ENCODE assay signal across 19 cellular contexts in the genomic region with DNA sequence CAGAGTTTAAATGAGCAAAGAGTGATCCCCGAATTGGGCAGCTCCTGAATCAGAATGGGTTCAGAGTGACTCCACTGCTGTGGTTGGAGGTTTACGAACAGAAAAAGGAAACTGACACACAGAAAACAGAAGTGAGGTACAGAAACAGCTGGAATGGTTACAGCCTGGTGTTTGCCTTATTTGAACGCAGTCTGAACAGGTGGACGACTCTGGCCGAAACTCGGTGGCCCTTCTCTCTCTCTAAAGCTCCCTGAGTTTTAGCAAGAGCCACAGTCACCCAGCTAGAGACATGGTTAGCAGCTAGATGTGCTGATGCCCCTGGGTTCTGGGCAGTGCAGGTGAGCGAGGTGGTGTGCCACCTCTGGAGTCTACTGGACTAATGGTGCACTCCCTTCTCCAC. TPM values are rescaled to one million over a fixed set of nuclear protein-coding genes. Genes with fewer than 3 reads are reported as not detected.
DNase-seq lines count a peak whose midpoint lies in the region; ATAC-seq and TF ChIP-seq lines count a peak whose summit lies in the region.
"Had no signal": no experiment of that assay in that cellular context is flagged by ENCODE, and none has a peak within 500 bp of the region (broad histone marks: within the 10 kb centered on the region; RNA-seq: fewer than 3 reads in every experiment).

No MANE protein-coding gene starts in this region.

- peaks cover 42% of the 10 kb centered on the region for H3K36me3 Mint-ChIP-seq in WTC11
- H3K36me3 Mint-ChIP-seq in endodermal cell (ENCODE audit: low read depth), result peaks cover 71% of the 10 kb centered on the region
- H3K36me3 Mint-ChIP-seq in natural killer cell, result peaks cover 42% of the 10 kb centered on the region

- H2AFZ ChIP-seq in OCI-LY3 (ENCODE audit: low read depth, low read length), result no peak overlapping the region
- H2AFZ ChIP-seq: GM23248 had no signal

- no peaks in the 10 kb centered on the region for H3K79me2 ChIP-seq in OCI-LY3 (ENCODE audit: low read length)

- H3K4me1 ChIP-seq in OCI-LY3 (ENCODE audit: low read length), result peaks cover 8% of the 10 kb centered on the region
- no peaks in the 10 kb centered on the region for H3K4me1 ChIP-seq in endodermal cell (ENCODE audit: control insufficient read depth, insufficient read depth, low read length)
- no peaks in the 10 kb centered on the region for H3K4me1 ChIP-seq in transverse colon
- H3K4me1 ChIP-seq: BLaER1, Caco-2 had no signal

- no peak overlapping the region for H3K4me3 Mint-ChIP-seq in WTC11
- no peak overlapping the region for H3K4me3 Mint-ChIP-seq in endodermal cell
- no peak overlapping the region for H3K4me3 Mint-ChIP-seq in natural killer cell
- H3K4me3 Mint-ChIP-seq: B cell; CD4-positive, CD25-positive, alpha-beta regulatory T cell; CD8-positive, alpha-beta T cell had no signal

- H3K9ac ChIP-seq in OCI-LY3 (ENCODE audit: low read length) (no peak overlapping the region), endodermal cell (ENCODE audit: extremely low read depth, low read length, poor library complexity, severe bottlenecking) (no peak overlapping the region)
- H3K9ac ChIP-seq: BLaER1, GM23248 had no signal

- H3K4me1 Mint-ChIP-seq in WTC11, result no peaks in the 10 kb centered on the region
- H3K4me1 Mint-ChIP-seq in endodermal cell, result no peaks in the 10 kb centered on the region
- no peaks in the 10 kb centered on the region for H3K4me1 Mint-ChIP-seq in natural killer cell
- H3K4me1 Mint-ChIP-seq: B cell had no signal

- H3K4me3 ChIP-seq in OCI-LY3 (ENCODE audit: low read length) (no peak overlapping the region), endodermal cell (ENCODE audit: low read length) (no peak overlapping the region), transverse colon (no peak overlapping the region)
- H3K4me3 ChIP-seq: BLaER1, GM23248 had no signal

- POLR2A ChIA-PET in WTC11 (lab: Charles Lee), result no interaction called here

- H3K9me3 ChIP-seq in OCI-LY3 (ENCODE audit: insufficient read depth, low read length) (no peaks in the 10 kb centered on the region), endodermal cell (ENCODE audit: control insufficient read depth, low read length) (no peaks in the 10 kb centered on the region), transverse colon (no peaks in the 10 kb centered on the region)
- H3K9me3 ChIP-seq: BLaER1, Caco-2 had no signal

- H3K9me3 Mint-ChIP-seq in WTC11 (no peaks in the 10 kb centered on the region), endodermal cell (no peaks in the 10 kb centered on the region), natural killer cell (no peaks in the 10 kb centered on the region)
- H3K9me3 Mint-ChIP-seq: CD4-positive, CD25-positive, alpha-beta regulatory T cell; CD8-positive, alpha-beta T cell had no signal

- no peaks in the 10 kb centered on the region for H3K27me3 ChIP-seq in OCI-LY3 (ENCODE audit: low read depth, low read length)
- H3K27me3 ChIP-seq in endodermal cell (ENCODE audit: control insufficient read depth, insufficient read depth, low read length, poor library complexity, severe bottlenecking), result no peaks in the 10 kb centered on the region
- H3K27me3 ChIP-seq in transverse colon, result no peaks in the 10 kb centered on the region
- H3K27me3 ChIP-seq: BLaER1 had no signal

- DNase-seq in WTC11 (ENCODE audit: low spot score) (no peak), endodermal cell (no peak), transverse colon (peak; percentile 50), AG08395 (ENCODE audit: low spot score) (no peak), NCI-H510A treated with DMSO at 0.1 percent for 48 hours (lab: John Stamatoyannopoulos, UW) (no peak), natural killer cell (no peak)
- DNase-seq: Caco-2; CD4-positive, CD25-positive, alpha-beta regulatory T cell; CD8-positive, alpha-beta T cell; DMS153; DND-41; GM23248; H7; HCEC 1CT had no signal

- in situ Hi-C loops in transverse colon (cut with MboI; ENCODE audit: low pct_ligation_motif_present in 1 of 4, low pct_unique_long_range_greater_than_20kb in 1 of 4, low sequenced_read_pairs in 3 of 4), result no loop called here

- H3K27me3 Mint-ChIP-seq in WTC11 (ENCODE audit: low read depth), result no peaks in the 10 kb centered on the region
- no peaks in the 10 kb centered on the region for H3K27me3 Mint-ChIP-seq in endodermal cell (ENCODE audit: insufficient read depth)
- no peaks in the 10 kb centered on the region for H3K27me3 Mint-ChIP-seq in natural killer cell (ENCODE audit: low read depth in 2 of 2)
- H3K27me3 Mint-ChIP-seq: B cell; CD4-positive, CD25-positive, alpha-beta regulatory T cell had no signal

- H3K27ac Mint-ChIP-seq in WTC11, result peak overlapping the region; percentile 41; the same call in 1 of the 2 replicates
- peak overlapping the region; percentile 26 for H3K27ac Mint-ChIP-seq in endodermal cell
- H3K27ac Mint-ChIP-seq in natural killer cell, result peak overlapping the region in 1 of 2 donors; percentile 62
- H3K27ac Mint-ChIP-seq: B cell had no signal

- no peak for ATAC-seq in WTC11
- no peak for ATAC-seq in natural killer cell
- ATAC-seq in HG02759 (IDR thresholded peaks at IDR 0.05; ENCODE audit: unreplicated experiment), result no peak
- ATAC-seq: CD8-positive, alpha-beta T cell had no signal

- CTCF ChIA-PET in WTC11 (lab: Charles Lee), result interaction anchor here (1.1 to 2.5 kb wide), 9 partner anchors 10 to 174 kb away, joined by 3 to 27 read pairs (median 6); a partner anchor contains a TSS

- H3K36me3 ChIP-seq in OCI-LY3 (replicated peaks; ENCODE audit: low read depth, low read length) (peaks cover 3% of the 10 kb centered on the region), endodermal cell (ENCODE audit: control insufficient read depth, insufficient read depth, low read length) (peaks cover 89% of the 10 kb centered on the region), transverse colon (peaks cover 0 to 85% (median 42%) of the 10 kb centered on the region in 4 donors)

- no peak for TF ChIP-seq CTCF in OCI-LY3 (IDR thresholded peaks at IDR 0.05; ENCODE audit: low read depth, low read length)
- TF ChIP-seq CTCF in WTC11 (IDR thresholded peaks at IDR 0.05), result no peak
- TF ChIP-seq CTCF in endodermal cell (conservative IDR thresholded peaks at IDR 0.05), result no peak
- no peak for TF ChIP-seq CTCF in transverse colon (IDR thresholded peaks at IDR 0.05)
- no peak for TF ChIP-seq CTCF in natural killer cell (IDR thresholded peaks at IDR 0.05)

- no peak for TF ChIP-seq POLR2A in transverse colon (IDR thresholded peaks at IDR 0.05)

- TF ChIP-seq EP300 in transverse colon (IDR thresholded peaks at IDR 0.05; ENCODE audit: low read depth), result no peak

- H3K4me2 ChIP-seq in OCI-LY3 (ENCODE audit: low read length), result peak overlapping the region; percentile 46
- H3K4me2 ChIP-seq: BLaER1 had no signal

- no peaks in the 10 kb centered on the region for H4K20me1 ChIP-seq in OCI-LY3 (ENCODE audit: insufficient read depth, low read length)
- H4K20me1 ChIP-seq: BLaER1 had no signal

- intact Hi-C loops in transverse colon (cut with DNase I; ENCODE audit: low total_unique reads) (no loop called here), natural killer cell (cut with micrococcal nuclease) (no loop called here)

- peak overlapping the region; percentile 34; the same call in 1 of the 2 replicates for H3K27ac ChIP-seq in OCI-LY3 (ENCODE audit: low read length)
- no peak overlapping the region for H3K27ac ChIP-seq in endodermal cell (ENCODE audit: low read depth, low read length)
- H3K27ac ChIP-seq in transverse colon, result peak overlapping the region in 1 of 4 donors; percentile 41
- H3K27ac ChIP-seq: BLaER1, C4-2B, GM23248 had no signal

- WGBS in endodermal cell (ENCODE audit: insufficient coverage in 1 of 2, insufficient read length in 1 of 2), 2 experiments, result 88% methylated on average over 5 to 7 of the region's 7 CpGs
- WGBS in transverse colon (ENCODE audit: low coverage in 1 of 2), 2 donors, result 71 to 90% methylated on average over 3 to 7 of the region's 7 CpGs

TF ChIP-seq in WTC11, 78 proteins besides CTCF, POLR2A, EP300 and RAD21:
- TF ChIP-seq, protein P1, sequence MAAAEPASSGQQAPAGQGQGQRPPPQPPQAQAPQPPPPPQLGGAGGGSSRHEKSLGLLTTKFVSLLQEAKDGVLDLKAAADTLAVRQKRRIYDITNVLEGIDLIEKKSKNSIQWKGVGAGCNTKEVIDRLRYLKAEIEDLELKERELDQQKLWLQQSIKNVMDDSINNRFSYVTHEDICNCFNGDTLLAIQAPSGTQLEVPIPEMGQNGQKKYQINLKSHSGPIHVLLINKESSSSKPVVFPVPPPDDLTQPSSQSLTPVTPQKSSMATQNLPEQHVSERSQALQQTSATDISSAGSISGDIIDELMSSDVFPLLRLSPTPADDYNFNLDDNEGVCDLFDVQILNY (CRISPR knock-in tag; IDR thresholded peaks at IDR 0.05), result no peak

RNA-seq across cellular contexts. Expression of a gene that starts 54.2 kb away (rescaled TPM):
- total RNA-seq in WTC11 (2021) (35.6 to 39.1 TPM (median 37.8 TPM) in 3 replicates), endodermal cell (1 to 10 TPM; 1.4 to 3.7 TPM), transverse colon (100 to 1,000 TPM; 142 to 300 (median 208) TPM), natural killer cell (100 to 1,000 TPM; 326 to 397 (median 377) TPM)
- 4.4 TPM for polyA plus RNA-seq in endodermal cell (2013, experiment 1 of 2)
- 2.5 TPM for polyA plus RNA-seq in endodermal cell (2013, experiment 2 of 2)
